Comparison of ENCODE assay signal across 8 cellular contexts in genomic region chr4:145179201-145179860, GRCh38. TPM values are rescaled to one million over a fixed set of nuclear protein-coding genes. Genes with fewer than 3 reads are reported as not detected.
A peak's percentile ranks its signal among the peaks of the same experiment; 100 is the strongest.
DNase-seq lines count a peak whose midpoint lies in the region; ATAC-seq and TF ChIP-seq lines count a peak whose summit lies in the region.

No MANE protein-coding gene starts in this region.

- WGBS in lung, 2 donors: 0% methylated on average over 36 of the region's 36 CpGs

- H3K9me3 Mint-ChIP-seq in activated CD4-positive, alpha-beta memory T cell treated with anti-CD3 and anti-CD28 coated beads for 36 hours: no peaks in the 10 kb centered on the region

- peaks cover 37% of the 10 kb centered on the region for H3K4me1 Mint-ChIP-seq in activated CD4-positive, alpha-beta memory T cell treated with anti-CD3 and anti-CD28 coated beads for 36 hours (ENCODE audit: low read depth)

- H3K4me1 ChIP-seq in duodenal mucosa (ENCODE audit: control insufficient read depth in 1 of 2, insufficient read depth in 2 of 2, low read length in 2 of 2): peaks cover 19 to 25% of the 10 kb centered on the region in 2 donors
- H3K4me1 ChIP-seq in lung (ENCODE audit: control insufficient read depth in 2 of 2, insufficient read depth in 2 of 2, low read length in 2 of 2): peaks cover 3 to 4% of the 10 kb centered on the region in 2 donors

- H3K27me3 ChIP-seq in duodenal mucosa (ENCODE audit: control insufficient read depth in 1 of 2, insufficient read depth in 2 of 2, low read length in 2 of 2) (no peaks in the 10 kb centered on the region), lung (ENCODE audit: control insufficient read depth, insufficient read depth) (no peaks in the 10 kb centered on the region)

- H3K36me3 ChIP-seq in duodenal mucosa (ENCODE audit: control insufficient read depth in 1 of 2, insufficient read depth in 2 of 2, low read length in 2 of 2) (peaks cover 0 to 1% of the 10 kb centered on the region in 2 donors), lung (ENCODE audit: control insufficient read depth in 2 of 2, insufficient read depth in 2 of 2, low read length in 2 of 2) (no peaks in the 10 kb centered on the region)

- H3K9ac ChIP-seq in duodenal mucosa (ENCODE audit: low read depth in 1 of 2, low read length in 2 of 2): peak overlapping the region; percentile 55 to 92

- intact Hi-C loops in activated CD4-positive, alpha-beta memory T cell treated with anti-CD3 and anti-CD28 coated beads for 36 hours (cut with micrococcal nuclease): loop anchor here (1.0 to 10.0 kb wide), 4 partner anchors 53 to 1995 kb away; partner anchors contain the start of genes USP38 and ZNF827

- TF ChIP-seq CTCF in HFF-Myc (IDR thresholded peaks at IDR 0.05; ENCODE audit: low read depth, low read length, missing control alignments): no peak
- no peak for TF ChIP-seq CTCF in lung (IDR thresholded peaks at IDR 0.05; ENCODE audit: control extremely low read depth, extremely low read depth)

- peaks cover 26% of the 10 kb centered on the region for H3K36me3 Mint-ChIP-seq in activated CD4-positive, alpha-beta memory T cell treated with anti-CD3 and anti-CD28 coated beads for 36 hours

- H3K27me3 Mint-ChIP-seq in activated CD4-positive, alpha-beta memory T cell treated with anti-CD3 and anti-CD28 coated beads for 36 hours: no peaks in the 10 kb centered on the region

- H3K4me3 ChIP-seq in HFF-Myc (replicated peaks; ENCODE audit: low read depth, low read length) (peak overlapping the region; percentile 89), duodenal mucosa (ENCODE audit: low read depth in 1 of 2, low read length in 2 of 2) (peak overlapping the region; percentile 66 to 85), lung (peak overlapping the region; percentile 84)

- peak; percentile 48 for TF ChIP-seq POLR2A in GM15510 (IDR thresholded peaks at IDR 0.05; ENCODE audit: borderline replicate concordance, extremely low read depth, insufficient read length)

- CTCF ChIA-PET in activated CD4-positive, alpha-beta memory T cell treated with anti-CD3 and anti-CD28 coated beads for 36 hours (lab: Charles Lee): interaction anchor here (1.0 to 2.4 kb wide), 3 partner anchors 55 to 437 kb away, joined by 3 to 9 read pairs (median 4); partner anchors contain the start of genes ABCE1 and ANAPC10

- peak overlapping the region; percentile 86 for H3K27ac ChIP-seq in duodenal mucosa (ENCODE audit: low read depth, low read length)
- peak overlapping the region; percentile 96 to 98 for H3K27ac ChIP-seq in lung (ENCODE audit: low read depth in 1 of 2, low read length in 1 of 2)

- ATAC-seq in lung (ENCODE audit: insufficient read depth, low FRiP score): peak; percentile 58

- H3K4me3 Mint-ChIP-seq in activated CD4-positive, alpha-beta memory T cell treated with anti-CD3 and anti-CD28 coated beads for 36 hours: peak overlapping the region; percentile 96

- DNase-seq in HFF-Myc (ENCODE audit: extremely low read depth, low read depth) (no peak), NAMALWA (ENCODE audit: low spot score) (peak; percentile 79), lung (ENCODE audit: low spot score) (peak; percentile 74), KG1 (lab: John Stamatoyannopoulos, UW) (no peak)
- DNase-seq in activated CD4-positive, alpha-beta memory T cell treated with anti-CD3 and anti-CD28 coated beads for 36 hours: peak; percentile 86
- DNase-seq in stimulated activated CD4-positive, alpha-beta T cell treated with anti-CD3 and anti-CD28 coated beads, TNF-alpha, amount 100 ng/mL, for 48 hours (ENCODE audit: low read depth in 3 of 3): peak; percentile 59 to 65 (median 63)

- H3K9me3 ChIP-seq in duodenal mucosa (ENCODE audit: control insufficient read depth in 1 of 2, low read length in 2 of 2) (no peaks in the 10 kb centered on the region), lung (ENCODE audit: control insufficient read depth in 2 of 2, insufficient read depth in 1 of 2, low read length in 1 of 2) (no peaks in the 10 kb centered on the region)

- peak overlapping the region; percentile 98 for H3K27ac Mint-ChIP-seq in activated CD4-positive, alpha-beta memory T cell treated with anti-CD3 and anti-CD28 coated beads for 36 hours

- POLR2A ChIA-PET in activated CD4-positive, alpha-beta memory T cell treated with anti-CD3 and anti-CD28 coated beads for 36 hours (lab: Charles Lee): interaction anchor here (0.6 to 3.3 kb wide), 3 partner anchors 47 to 758 kb away, joined by 3 to 39 read pairs (median 3); partner anchors contain the start of genes ABCE1 and ANAPC10

RNA-seq across cellular contexts. Expression of gene OTUD4, which starts 1.1 kb away (rescaled TPM):
- 10 to 100 TPM; 41.5 to 43.3 TPM for total RNA-seq in activated CD4-positive, alpha-beta memory T cell treated with anti-CD3 and anti-CD28 coated beads for 36 hours
- 100 to 1,000 TPM in 1 of 2 donors, 10 to 100 TPM in 1; 32.7 to 101 TPM for total RNA-seq in lung
- 10 to 100 TPM; 11.0 to 15.3 TPM for polyA plus RNA-seq in lung

Comparison
In these comparisons a context has a peak if more than half of its experiments do, and no peak if none do; other contexts are left out.
1. DNase-seq: peak in NAMALWA (single experiment), activated CD4-positive, alpha-beta memory T cell treated with anti-CD3 and anti-CD28 coated beads for 36 hours (single experiment), lung (single experiment) and stimulated activated CD4-positive, alpha-beta T cell treated with anti-CD3 and anti-CD28 coated beads, TNF-alpha, amount 100 ng/mL, for 48 hours (3 of 3); none in HFF-Myc (single experiment) and KG1 (single experiment).
2. Peak in every context shown above with its lines, with median percentiles within 50 percentile points of each other: H3K4me3 ChIP-seq.